In the genomic region with DNA sequence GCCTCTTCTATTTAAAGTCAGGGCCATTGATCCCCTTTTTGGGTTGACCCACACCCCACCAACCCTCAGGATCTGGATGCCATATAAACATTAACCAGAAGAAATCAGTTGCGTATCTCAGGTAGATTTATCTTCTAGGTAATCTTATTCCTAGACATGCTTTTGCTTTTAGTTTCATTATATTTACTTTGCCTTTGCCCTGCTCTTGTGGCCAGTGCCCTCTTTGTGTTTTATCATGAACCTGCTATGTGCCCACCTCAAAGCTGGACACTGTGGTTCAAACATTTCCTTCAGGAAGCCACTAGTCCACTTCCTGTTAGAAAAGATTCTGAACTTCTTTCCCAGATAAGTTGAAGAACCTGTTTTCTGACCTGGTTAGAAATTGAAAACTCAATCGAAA, we compare ENCODE assay signal across 24 cellular contexts.
DNase-seq lines count a peak whose midpoint lies in the region; ATAC-seq and TF ChIP-seq lines count a peak whose summit lies in the region.
"Had no signal": no experiment of that assay in that cellular context is flagged by ENCODE, and none has a peak within 500 bp of the region (broad histone marks: within the 10 kb centered on the region; RNA-seq: fewer than 3 reads in every experiment).

No MANE protein-coding gene starts in this region.

- no peak overlapping the region for H3K9ac ChIP-seq in IMR-90 (ENCODE audit: low read depth, low read length)
- H3K9ac ChIP-seq in mesenchymal stem cell (ENCODE audit: low read length): no peak overlapping the region
- H3K9ac ChIP-seq in stomach smooth muscle (ENCODE audit: low read length in 2 of 2): no peak overlapping the region

- ATAC-seq in IMR-90 (ENCODE audit: low read depth) (no peak), GM18907 (IDR thresholded peaks at IDR 0.05; ENCODE audit: unreplicated experiment) (no peak), HG03045 (IDR thresholded peaks at IDR 0.05; ENCODE audit: unreplicated experiment) (no peak)
- ATAC-seq: activated T-cell treated with anti-CD3 and anti-CD28 coated beads, Interleukin-2, amount 50 U/mL, for 72 hours; T-cell had no signal

- BruUV-seq in IMR-90 (replicated peaks; lab: Mats Ljungman, UMichigan): no TSS peak

- H3K27ac ChIP-seq in IMR-90 (ENCODE audit: insufficient read depth, low read length) (peak overlapping the region; percentile 17; the same call in 1 of the 2 replicates), brain microvascular endothelial cell (peak overlapping the region; percentile 96), mesenchymal stem cell (ENCODE audit: low read length, poor library complexity, severe bottlenecking) (no peak overlapping the region), stomach smooth muscle (ENCODE audit: low read length) (peak overlapping the region; percentile 84)

- H3K4me2 ChIP-seq in IMR-90 (ENCODE audit: low read depth, low read length): no peak overlapping the region; the same call in 1 of the 2 replicates
- H3K4me2 ChIP-seq in mesenchymal stem cell (ENCODE audit: low read length, poor library complexity, severe bottlenecking): no peak overlapping the region

- POLR2A ChIA-PET in IMR-90 (lab: Charles Lee; ENCODE audit: unreplicated experiment): no interaction called here

- H3K9me1 ChIP-seq in IMR-90 (ENCODE audit: insufficient read depth, low read length): peaks cover 14% of the 10 kb centered on the region; the same call in 1 of the 2 replicates

- intact Hi-C loops in IMR-90 (cut with micrococcal nuclease): loop anchor here (5.0 kb wide), 2 partner anchors 119 to 161 kb away; partner anchors contain the start of gene EDNRA

- H3K23ac ChIP-seq in IMR-90 (ENCODE audit: low read depth, low read length) (no peak overlapping the region), mesenchymal stem cell (ENCODE audit: low read length in 2 of 2) (no peak overlapping the region)

- 0 out of 2 replicates have a peak overlapping the region, but pooled peaks have one; percentile 17 for H3K56ac ChIP-seq in IMR-90 (ENCODE audit: extremely low read depth, insufficient read depth, low read length)

- DNase-seq in IMR-90: no peak
- no peak for DNase-seq in brain microvascular endothelial cell
- DNase-seq in mesenchymal stem cell: no peak
- DNase-seq in GM20000 (ENCODE audit: low spot score): no peak
- no peak for DNase-seq in GM13977 (ENCODE audit: low spot score)
- DNase-seq: activated CD4-positive, alpha-beta T cell treated with anti-CD3 and anti-CD28 coated beads, Interleukin-2, amount 10 ng/mL, durations not matched to agents 24 days and 14 days; activated naive CD4-positive, alpha-beta T cell treated with anti-CD3 and anti-CD28 coated beads, Interleukin-2, amount 10 ng/mL, durations not matched to agents 7 days and 5 days; activated T-cell treated with anti-CD3 and anti-CD28 coated beads, Interleukin-2, amount 50 U/mL, for 72 hours; CD4-positive, alpha-beta memory T cell; effector CD8-positive, alpha-beta T cell; foreskin melanocyte; HFFc6; immature natural killer cell; naive B cell; NCI-H2081; NCI-H774; OCI-M1; SHP77 treated with DMSO at 0.1 percent for 48 hours; T-cell had no signal

- H3K36me3 ChIP-seq in IMR-90 (ENCODE audit: control insufficient read depth, insufficient read depth, low read length) (no peaks in the 10 kb centered on the region), brain microvascular endothelial cell (replicated peaks) (no peaks in the 10 kb centered on the region), mesenchymal stem cell (ENCODE audit: control insufficient read depth in 1 of 2, insufficient read depth in 2 of 2, low read depth in 1 of 2, low read length in 2 of 2) (no peaks in the 10 kb centered on the region), stomach smooth muscle (ENCODE audit: control insufficient read depth in 2 of 2, insufficient read depth in 2 of 2, low read length in 2 of 2) (no peaks in the 10 kb centered on the region)
- H3K36me3 ChIP-seq: right lobe of liver had no signal

- H4K8ac ChIP-seq in IMR-90 (ENCODE audit: low read depth in 2 of 2, low read length in 2 of 2) (peak overlapping the region; percentile 17 to 91; a peak in 2 of 4 replicates), mesenchymal stem cell (ENCODE audit: low read length) (no peak overlapping the region)

- H2BK12ac ChIP-seq in mesenchymal stem cell (ENCODE audit: low read length in 2 of 2): peak overlapping the region; percentile 83 to 85

- peaks cover 28% of the 10 kb centered on the region for H3K4me1 ChIP-seq in IMR-90 (ENCODE audit: control insufficient read depth, insufficient read depth, low read length)
- peaks cover 7% of the 10 kb centered on the region for H3K4me1 ChIP-seq in mesenchymal stem cell (ENCODE audit: control insufficient read depth, insufficient read depth, low read depth, low read length)
- peaks cover 22% of the 10 kb centered on the region for H3K4me1 ChIP-seq in stomach smooth muscle (ENCODE audit: control insufficient read depth, insufficient read depth, low read length)
- H3K4me1 ChIP-seq: right lobe of liver had no signal

- H3K9me3 ChIP-seq in IMR-90 (ENCODE audit: control insufficient read depth, insufficient read depth, low read length) (no peaks in the 10 kb centered on the region), mesenchymal stem cell (ENCODE audit: control insufficient read depth, low read length) (no peaks in the 10 kb centered on the region), stomach smooth muscle (ENCODE audit: control insufficient read depth in 2 of 2, low read length in 2 of 2) (no peaks in the 10 kb centered on the region)
- H3K9me3 ChIP-seq: right lobe of liver had no signal

- no peak overlapping the region for H2AK9ac ChIP-seq in IMR-90 (replicated peaks; ENCODE audit: low read depth, low read length, poor library complexity)

- TF ChIP-seq POLR2A in IMR-90 (IDR thresholded peaks at IDR 0.05; ENCODE audit: low read depth, low read length): no peak

- H3K14ac ChIP-seq in IMR-90 (replicated peaks; ENCODE audit: low read depth, low read length) (0 out of 2 replicates have a peak overlapping the region, but pooled peaks have one; percentile 12), mesenchymal stem cell (ENCODE audit: low read length in 2 of 2) (no peak overlapping the region)

- TF ChIP-seq CTCF in IMR-90 (conservative IDR thresholded peaks at IDR 0.05; ENCODE audit: low read depth, low read length): no peak
- no peak for TF ChIP-seq CTCF in brain microvascular endothelial cell (IDR thresholded peaks at IDR 0.05; ENCODE audit: low read depth, low read length, missing control alignments)
- TF ChIP-seq CTCF in GM20000 (IDR thresholded peaks at IDR 0.05; ENCODE audit: extremely low read depth, missing control alignments): no peak
- TF ChIP-seq CTCF in GM13977 (IDR thresholded peaks at IDR 0.05; ENCODE audit: extremely low read depth, insufficient read depth, missing control alignments): no peak

- CTCF ChIA-PET in IMR-90 (lab: Yijun Ruan, JAX): no interaction called here

- no peak overlapping the region for H2AFZ ChIP-seq in IMR-90 (replicated peaks; ENCODE audit: low read length, poor library complexity)
- no peak overlapping the region for H2AFZ ChIP-seq in mesenchymal stem cell (ENCODE audit: low read depth, low read length)

- dilution Hi-C loops in IMR-90 (cut with HindIII; ENCODE audit: low sequenced_read_pairs, unreplicated experiment): no loop called here

- peak overlapping the region; percentile 42; the same call in 1 of the 2 replicates for H2BK120ac ChIP-seq in IMR-90 (ENCODE audit: low read depth, low read length)
- peak overlapping the region; percentile 86 for H2BK120ac ChIP-seq in mesenchymal stem cell (ENCODE audit: low read depth, low read length)

- H4K91ac ChIP-seq in IMR-90 (ENCODE audit: insufficient read depth, low read depth, low read length) (peak overlapping the region; percentile 10; the same call in 1 of the 2 replicates), mesenchymal stem cell (ENCODE audit: low read length) (no peak overlapping the region)

- peak overlapping the region; percentile 97; the same call in 2 of the 3 replicates for H2BK15ac ChIP-seq in IMR-90 (ENCODE audit: low read depth, low read length)
- no peak overlapping the region for H2BK15ac ChIP-seq in mesenchymal stem cell (ENCODE audit: low read depth, poor library complexity, severe bottlenecking)

- no CpG with 5 or more reads among the region's 2 CpGs for WGBS in IMR-90 (ENCODE audit: extremely low coverage in 2 of 2, insufficient read length in 1 of 2), 2 experiments
- 98% methylated on average over 2 of the region's 2 CpGs for WGBS in mesenchymal stem cell

- peak overlapping the region; percentile 54; the same call in 1 of the 2 replicates for H2BK20ac ChIP-seq in IMR-90 (ENCODE audit: low read depth, low read length)

- H4K5ac ChIP-seq in IMR-90 (ENCODE audit: low read depth, low read length): peak overlapping the region; percentile 36

- TF ChIP-seq RAD21 in IMR-90 (IDR thresholded peaks at IDR 0.05; ENCODE audit: low read length): no peak

- H3K4ac ChIP-seq in IMR-90 (ENCODE audit: low read depth, low read length) (no peak overlapping the region), mesenchymal stem cell (ENCODE audit: low read depth in 1 of 2, low read length in 2 of 2) (peak overlapping the region; percentile 46 to 88)

- no peak overlapping the region for H3K4me3 ChIP-seq in IMR-90 (ENCODE audit: insufficient read depth, low read depth, low read length)
- no peak overlapping the region for H3K4me3 ChIP-seq in brain microvascular endothelial cell (ENCODE audit: low read depth, low read length)
- no peak overlapping the region for H3K4me3 ChIP-seq in mesenchymal stem cell (ENCODE audit: insufficient read depth in 1 of 2, low read depth in 1 of 2, low read length in 2 of 2)
- H3K4me3 ChIP-seq in stomach smooth muscle (ENCODE audit: low read length in 2 of 2): no peak overlapping the region
- H3K4me3 ChIP-seq: lung, right lobe of liver had no signal

- H2AK5ac ChIP-seq in IMR-90 (ENCODE audit: low read depth, low read length) (peak overlapping the region; percentile 36; the same call in 1 of the 2 replicates), mesenchymal stem cell (ENCODE audit: low read length, severe bottlenecking) (peak overlapping the region; percentile 63)

- H4K20me1 ChIP-seq in IMR-90 (ENCODE audit: insufficient read depth, low read length): no peaks in the 10 kb centered on the region

- H3K27me3 ChIP-seq in IMR-90 (ENCODE audit: control insufficient read depth, insufficient read depth, low read length) (no peaks in the 10 kb centered on the region), brain microvascular endothelial cell (replicated peaks) (no peaks in the 10 kb centered on the region), mesenchymal stem cell (ENCODE audit: control insufficient read depth in 1 of 2, insufficient read depth in 1 of 2, low read length in 2 of 2) (no peaks in the 10 kb centered on the region), stomach smooth muscle (ENCODE audit: control insufficient read depth in 1 of 2, insufficient read depth in 2 of 2, low read length in 2 of 2) (no peaks in the 10 kb centered on the region)
- H3K27me3 ChIP-seq: right lobe of liver had no signal

- in situ Hi-C loops in IMR-90 (cut with MboI; ENCODE audit: low sequenced_read_pairs) (no loop called here), brain microvascular endothelial cell (cut with HindIII; ENCODE audit: low pct_ligation_motif_present, low sequenced_read_pairs) (no loop called here), GM13977 (cut with MboI; ENCODE audit: low pct_unique_long_range_greater_than_20kb, low sequenced_read_pairs, unreplicated experiment) (no loop called here)

- H3K79me1 ChIP-seq in IMR-90 (ENCODE audit: low read depth in 1 of 2, low read length in 2 of 2) (peaks cover 0 to 6% of the 10 kb centered on the region in 2 experiments; a peak in 1 of 4 replicates), mesenchymal stem cell (replicated peaks; ENCODE audit: low read length, poor library complexity, severe bottlenecking) (no peaks in the 10 kb centered on the region)

- H3K18ac ChIP-seq in IMR-90 (ENCODE audit: low read depth, low read length) (peak overlapping the region; percentile 50), mesenchymal stem cell (ENCODE audit: low read depth in 1 of 2, low read length in 2 of 2) (peak overlapping the region; percentile 75 to 77)

- H2BK5ac ChIP-seq in IMR-90 (ENCODE audit: low read depth, low read length, poor library complexity, severe bottlenecking) (no peak overlapping the region), mesenchymal stem cell (ENCODE audit: low read depth, low read length, poor library complexity, severe bottlenecking) (no peak overlapping the region)
